ENCODE assay signal across 14 cellular contexts in the genomic region with DNA sequence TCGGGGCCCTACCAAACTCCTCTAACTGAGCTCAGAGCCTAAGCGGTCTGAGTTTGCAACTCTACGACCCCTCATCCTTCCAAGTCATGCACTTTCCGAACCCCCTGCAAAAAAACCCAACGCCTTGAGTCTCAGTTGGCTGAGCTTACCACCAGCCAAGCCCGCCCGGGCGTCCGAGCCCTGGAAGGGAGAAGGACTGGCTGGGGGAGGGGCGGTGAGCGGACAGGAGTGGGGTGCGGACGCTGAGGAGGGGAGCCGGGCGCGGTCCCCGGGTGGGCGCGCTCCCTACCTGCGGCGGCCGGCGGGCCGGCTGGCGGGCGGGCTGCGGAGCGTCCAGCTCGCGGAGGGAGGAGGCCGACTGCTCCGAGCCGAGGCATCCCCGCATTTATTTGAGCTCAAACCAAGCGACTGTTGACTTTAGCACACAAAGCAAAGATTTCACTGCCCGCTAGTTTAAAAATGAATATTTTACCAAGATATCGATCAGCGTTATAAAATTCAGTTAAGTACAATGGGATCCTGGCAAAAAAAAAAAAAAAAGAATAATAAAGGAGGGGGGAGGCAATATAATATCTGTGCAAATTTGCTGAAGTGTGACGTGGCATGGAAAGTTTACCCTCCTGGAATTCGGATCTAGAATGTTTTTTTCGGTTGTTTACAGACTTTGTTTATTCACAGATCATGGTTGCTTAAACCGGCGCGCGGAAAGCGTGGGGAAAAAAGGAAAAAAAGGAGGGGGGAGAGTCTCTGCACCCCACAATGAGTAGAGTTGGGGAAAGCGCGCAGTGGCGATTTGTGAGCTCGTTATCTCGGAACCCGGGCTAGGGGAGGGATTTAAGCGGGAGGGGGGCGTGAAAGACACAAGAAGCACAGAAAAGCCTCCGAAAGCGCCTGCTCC. TPM values are rescaled to one million over a fixed set of nuclear protein-coding genes. Genes with fewer than 3 reads are reported as not detected.
DNase-seq lines count a peak whose midpoint lies in the region; ATAC-seq and TF ChIP-seq lines count a peak whose summit lies in the region.
"Had no signal": no experiment of that assay in that cellular context is flagged by ENCODE, and none has a peak within 500 bp of the region (broad histone marks: within the 10 kb centered on the region; RNA-seq: fewer than 3 reads in every experiment).

No MANE protein-coding gene starts in this region.

- no peaks in the 10 kb centered on the region for H3K36me3 Mint-ChIP-seq in osteocyte (ENCODE audit: unreplicated experiment)

- TF ChIP-seq POLR2A in esophagus squamous epithelium (IDR thresholded peaks at IDR 0.05): no peak
- no peak for TF ChIP-seq POLR2A in Peyer's patch (IDR thresholded peaks at IDR 0.05)

- intact Hi-C loops in esophagus squamous epithelium (cut with DNase I): no loop called here

- no peaks in the 10 kb centered on the region for H3K36me3 ChIP-seq in iPS-18a (ENCODE audit: control insufficient read depth, low read depth, low read length)
- no peaks in the 10 kb centered on the region for H3K36me3 ChIP-seq in esophagus squamous epithelium
- H3K36me3 ChIP-seq in Peyer's patch: no peaks in the 10 kb centered on the region
- H3K36me3 ChIP-seq: ovary had no signal

- H3K4me3 ChIP-seq in iPS-18a (ENCODE audit: low read length) (peak overlapping the region; percentile 17), esophagus squamous epithelium (peak overlapping the region in 1 of 4 donors; percentile 44), Peyer's patch (peak overlapping the region in 2 of 4 donors; percentile 38 to 41)
- H3K4me3 ChIP-seq: ovary had no signal

- H3K9me3 ChIP-seq in iPS-18a (ENCODE audit: control insufficient read depth, low read depth, low read length) (peaks cover 5% of the 10 kb centered on the region), esophagus squamous epithelium (no peaks in the 10 kb centered on the region), Peyer's patch (peaks cover 0 to 13% (median 0%) of the 10 kb centered on the region in 4 donors)
- H3K9me3 ChIP-seq: ovary had no signal

- peaks cover 100% of the 10 kb centered on the region for H3K27me3 ChIP-seq in iPS-18a (ENCODE audit: control insufficient read depth, insufficient read depth, low read length)
- peaks cover 20 to 100% (median 34%) of the 10 kb centered on the region in 4 donors for H3K27me3 ChIP-seq in esophagus squamous epithelium
- H3K27me3 ChIP-seq in Peyer's patch: peaks cover 0 to 38% of the 10 kb centered on the region in 2 donors
- H3K27me3 ChIP-seq: ovary had no signal

- H3K27ac ChIP-seq in iPS-18a (ENCODE audit: low read length) (no peak overlapping the region), esophagus squamous epithelium (no peak overlapping the region), Peyer's patch (peak overlapping the region in 2 of 4 donors; percentile 8 to 39)
- H3K27ac ChIP-seq: BLaER1 treated with 17β-estradiol and CSF1 and Interleukin-3, amounts not matched to agents 10 nM and 100 nM; ovary had no signal

- H3K27me3 Mint-ChIP-seq in osteocyte (ENCODE audit: unreplicated experiment): peaks cover 84% of the 10 kb centered on the region

- H3K4me1 ChIP-seq in iPS-18a (ENCODE audit: control insufficient read depth, low read depth, low read length) (peaks cover 22% of the 10 kb centered on the region), esophagus squamous epithelium (peaks cover 5 to 36% (median 15%) of the 10 kb centered on the region in 3 donors), Peyer's patch (peaks cover 0 to 31% (median 0%) of the 10 kb centered on the region in 4 donors)

- in situ Hi-C loops in GM13976 (cut with MboI; ENCODE audit: low sequenced_read_pairs, unreplicated experiment): loop anchor here (10.0 kb wide), 1 partner anchor 864 kb away; no protein-coding TSS in a partner anchor

- TF ChIP-seq CTCF in osteocyte (IDR thresholded peaks at IDR 0.05) (no peak), GM13976 (IDR thresholded peaks at IDR 0.05; ENCODE audit: borderline replicate concordance, control extremely low read depth, extremely low read depth, insufficient read depth, missing control alignments) (no peak), esophagus squamous epithelium (IDR thresholded peaks at IDR 0.05) (no peak), Peyer's patch (IDR thresholded peaks at IDR 0.05) (no peak)

- DNase-seq in DMS153 (lab: John Stamatoyannopoulos, UW) (peak; percentile 43), NCI-H2081 treated with DMSO at 0.1 percent for 48 hours (lab: John Stamatoyannopoulos, UW) (peak; percentile 78), osteocyte (ENCODE audit: extremely low spot score, unreplicated experiment) (peak; percentile 83), GM13976 (ENCODE audit: low spot score) (no peak), esophagus squamous epithelium (lab: John Stamatoyannopoulos, UW) (no peak), Peyer's patch (no peak)
- DNase-seq: activated CD4-positive, alpha-beta T cell treated with anti-CD3 and anti-CD28 coated beads, Interleukin-2, amount 50 U/mL, for 1 hour; activated gamma-delta T cell treated with Interleukin-2 at 50 U/mL for 16 hours; ovary; stimulated activated naive CD4-positive, alpha-beta T cell treated with Interleukin-2 at 50 U/mL for 16 hours had no signal

- H3K27ac Mint-ChIP-seq in osteocyte (ENCODE audit: unreplicated experiment): no peak overlapping the region

- H3K9ac ChIP-seq in iPS-18a (ENCODE audit: low read length): no peak overlapping the region
- H3K9ac ChIP-seq: BLaER1 treated with 17β-estradiol and CSF1 and Interleukin-3, amounts not matched to agents 10 nM and 100 nM had no signal

- H3K4me1 Mint-ChIP-seq in osteocyte (ENCODE audit: unreplicated experiment): peaks cover 22% of the 10 kb centered on the region

- H3K9me3 Mint-ChIP-seq in osteocyte (ENCODE audit: unreplicated experiment): no peaks in the 10 kb centered on the region

- ATAC-seq in HG03571 (IDR thresholded peaks at IDR 0.05; ENCODE audit: unreplicated experiment): no peak

- H3K4me3 Mint-ChIP-seq in osteocyte (ENCODE audit: unreplicated experiment): peak overlapping the region; percentile 41

- WGBS in esophagus squamous epithelium, 2 donors: 8 to 12% methylated on average over 21 to 28 of the region's 56 CpGs

RNA-seq across cellular contexts. Expression of a gene that starts 5.9 kb away (rescaled TPM):
- not detected in 2 replicates for total RNA-seq in osteocyte
- under 1 TPM in 1 of 4 donors, not detected in 3; 0.13 TPM for total RNA-seq in esophagus squamous epithelium
- total RNA-seq in Peyer's patch: 1 to 10 TPM; 4.1 to 9.1 (median 5.4) TPM
- total RNA-seq: OCI-LY7 had no signal

Comparison
In these comparisons a context has a peak if more than half of its experiments do, and no peak if none do; other contexts are left out.
1. DNase-seq: peak in DMS153 (single experiment), NCI-H2081 treated with DMSO at 0.1 percent for 48 hours (single experiment) and osteocyte (single experiment); none in GM13976 (single experiment), esophagus squamous epithelium (single experiment) and Peyer's patch (0 of 3).